ENCODE assay signal across 29 cellular contexts in the genomic region with DNA sequence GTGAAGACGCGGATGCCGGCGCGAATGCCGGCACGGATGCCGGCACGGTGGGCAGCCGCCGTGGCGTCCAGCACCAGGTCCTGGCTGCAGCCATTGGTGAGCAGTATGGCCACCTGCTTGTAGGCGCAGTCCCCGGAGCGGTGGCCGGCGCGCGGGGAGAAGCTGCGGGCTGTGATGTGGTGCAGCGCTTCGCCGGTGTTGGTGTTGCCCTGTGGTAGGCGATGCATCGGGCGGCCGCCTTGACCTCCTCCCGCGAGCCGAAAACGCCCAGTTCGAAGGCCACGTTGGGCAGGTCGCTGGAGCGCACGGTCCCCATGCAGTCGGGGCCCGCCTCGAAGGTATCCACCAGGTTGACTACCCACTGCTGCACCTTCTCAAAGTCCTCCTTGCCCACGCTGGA.
"Had no signal": no experiment of that assay in that cellular context is flagged by ENCODE, and none has a peak within 500 bp of the region (broad histone marks: within the 10 kb centered on the region; RNA-seq: fewer than 3 reads in every experiment).

No MANE protein-coding gene starts in this region.

- H3K9me3 ChIP-seq: mucosa of descending colon, prostate gland, right atrium auricular region, thoracic aorta, tibial nerve, upper lobe of left lung had no signal

- H3K9me3 Mint-ChIP-seq: immature natural killer cell; memory B cell; mesothelial cell of epicardium; naive B cell; neural crest cell; stimulated activated effector memory CD8-positive, alpha-beta T cell treated with anti-CD3 and anti-CD28 coated beads, Interleukin-12 subunit alpha, Interleukin-12 subunit beta, amount 100 ng/mL, for 72 hours had no signal

- H3K4me3 Mint-ChIP-seq: immature natural killer cell; memory B cell; mesothelial cell of epicardium; natural killer cell treated with Interleukin-12 subunit alpha and Interleukin-12 subunit beta and Interleukin-15 and Interleukin-18, amount 100 ng/mL, for 72 hours; neural crest cell; stimulated activated effector memory CD8-positive, alpha-beta T cell treated with anti-CD3 and anti-CD28 coated beads, Interleukin-12 subunit alpha, Interleukin-12 subunit beta, amount 100 ng/mL, for 72 hours had no signal

- DNase-seq: dorsolateral prefrontal cortex; effector CD4-positive, alpha-beta T cell; hypothalamus; immature natural killer cell; islet precursor cell; kidney glomerular epithelial cell; mucosa of descending colon; naive B cell; nucleus accumbens; stimulated activated CD4-positive, alpha-beta T cell treated with anti-CD3 and anti-CD28 coated beads, Interleukin-2, amount 100 ng/mL, for 24 hours; stimulated activated CD4-positive, alpha-beta T cell treated with anti-CD3 and anti-CD28 coated beads, Interleukin-4, amount 100 ng/mL, for 24 hours; stimulated activated naive CD8-positive, alpha-beta T cell treated with anti-CD3 and anti-CD28 coated beads, Interleukin-15, Interleukin-2, amounts not matched to agents 100 U/mL and 50 U/mL, for 24 hours; substantia nigra had no signal

- H3K27ac Mint-ChIP-seq: immature natural killer cell; memory B cell; mesothelial cell of epicardium; natural killer cell treated with Interleukin-12 subunit alpha and Interleukin-12 subunit beta and Interleukin-15 and Interleukin-18, amount 100 ng/mL, for 72 hours; stimulated activated effector memory CD8-positive, alpha-beta T cell treated with anti-CD3 and anti-CD28 coated beads, Interleukin-12 subunit alpha, Interleukin-12 subunit beta, amount 100 ng/mL, for 72 hours had no signal

- H3K27me3 ChIP-seq: dorsolateral prefrontal cortex, right atrium auricular region, tibial nerve, upper lobe of left lung had no signal

- H3K27ac ChIP-seq: dorsolateral prefrontal cortex, prostate gland, right atrium auricular region, thoracic aorta, tibial nerve, upper lobe of left lung had no signal

- ATAC-seq: mucosa of descending colon; natural killer cell treated with Interleukin-12 subunit alpha and Interleukin-12 subunit beta and Interleukin-15 and Interleukin-18, amount 100 ng/mL, for 72 hours; sciatic nerve; stimulated activated effector memory CD8-positive, alpha-beta T cell treated with anti-CD3 and anti-CD28 coated beads, Interleukin-12 subunit alpha, Interleukin-12 subunit beta, amount 100 ng/mL, for 72 hours; stimulated activated naive CD8-positive, alpha-beta T cell treated with anti-CD3 and anti-CD28 coated beads, Interleukin-15, Interleukin-2, amounts not matched to agents 100 U/mL and 50 U/mL, for 24 hours had no signal

- H3K4me1 ChIP-seq: prostate gland, right atrium auricular region had no signal

- H3K27me3 Mint-ChIP-seq: memory B cell, naive B cell had no signal

- H3K4me2 ChIP-seq: smooth muscle cell had no signal

- H3K4me3 ChIP-seq: dorsolateral prefrontal cortex, lung, mucosa of descending colon, prostate gland, right atrium auricular region, smooth muscle cell, thoracic aorta, tibial nerve, upper lobe of left lung had no signal

- FAIRE-seq: colon, frontal cortex, urothelium cell line had no signal

- H3K36me3 ChIP-seq: prostate gland, right atrium auricular region, thoracic aorta, tibial nerve, upper lobe of left lung had no signal
